9 cellular contexts compared by ENCODE assay signal in the genomic region with DNA sequence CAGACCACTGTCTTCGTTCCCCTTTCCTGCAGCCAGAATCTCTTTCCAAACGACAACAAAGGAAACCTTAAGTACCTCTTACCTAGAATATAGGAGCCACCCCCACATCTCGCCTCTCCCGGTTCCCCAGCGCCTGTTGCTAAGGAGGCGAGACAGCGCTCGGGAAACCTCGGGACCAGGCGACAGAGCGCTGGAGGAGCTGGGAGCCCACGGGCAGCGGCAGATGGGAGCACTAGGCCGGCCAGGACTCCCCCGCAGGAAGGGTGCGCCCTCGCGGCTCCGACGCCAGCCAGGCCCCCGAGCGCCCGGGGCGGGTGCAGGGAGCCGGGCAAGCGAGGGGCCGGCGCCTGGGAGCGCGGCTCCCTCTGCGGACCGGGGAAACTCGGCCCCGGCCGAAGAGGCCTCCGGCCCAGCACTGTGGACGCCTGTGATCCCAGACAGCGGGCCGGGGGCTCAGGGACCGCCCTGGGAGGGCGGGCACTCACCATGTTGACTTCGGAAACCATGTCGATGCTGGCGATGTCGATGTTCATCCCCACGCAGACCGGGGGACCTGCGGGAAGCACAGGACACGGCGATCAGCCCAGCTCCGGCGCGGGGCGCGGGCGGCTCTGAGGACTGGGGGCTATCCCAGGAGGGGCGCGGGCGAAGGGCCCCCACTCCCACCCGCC. TPM values are rescaled to one million over a fixed set of nuclear protein-coding genes. Genes with fewer than 3 reads are reported as not detected.
DNase-seq lines count a peak whose midpoint lies in the region; ATAC-seq, FAIRE-seq and TF ChIP-seq lines count a peak whose summit lies in the region.
"Had no signal": no experiment of that assay in that cellular context is flagged by ENCODE, and none has a peak within 500 bp of the region (broad histone marks: within the 10 kb centered on the region; RNA-seq: fewer than 3 reads in every experiment).

No MANE protein-coding gene starts in this region.

- H2AK5ac ChIP-seq in H1 (ENCODE audit: low read depth, low read length): no peak overlapping the region

- H3K27ac ChIP-seq in H1 (ENCODE audit: low read depth, low read length) (no peak overlapping the region), mesodermal cell (ENCODE audit: low read depth, low read length, severe bottlenecking) (no peak overlapping the region)
- H3K27ac ChIP-seq: RWPE1 had no signal

- H3K9me3 ChIP-seq in H1 (ENCODE audit: insufficient read depth in 2 of 2, low read depth in 1 of 2, low read length in 1 of 2) (no peaks in the 10 kb centered on the region), mesodermal cell (ENCODE audit: control insufficient read depth, low read length) (no peaks in the 10 kb centered on the region)

- no peak overlapping the region for H2BK15ac ChIP-seq in H1 (ENCODE audit: low read length)

- TF ChIP-seq POLR2A in H1 (IDR thresholded peaks at IDR 0.05; ENCODE audit: control extremely low read depth in 1 of 2, low read depth in 2 of 2, low read length in 2 of 2) (no peak), erythroblast (IDR thresholded peaks at IDR 0.05; ENCODE audit: low read length) (no peak)

- H3K27me3 Mint-ChIP-seq in activated CD8-positive, alpha-beta memory T cell treated with anti-CD3 and anti-CD28 coated beads, Interleukin-2, amount 10 ng/mL, durations not matched to agents 7 days and 5 days: peaks cover 22% of the 10 kb centered on the region

- no peak for TF ChIP-seq RAD21 in H1 (IDR thresholded peaks at IDR 0.05 in 1 of 2, conservative IDR thresholded peaks at IDR 0.05 in 1 of 2; ENCODE audit: low read depth in 2 of 2, low read length in 2 of 2)

- H3K4me1 Mint-ChIP-seq in activated CD8-positive, alpha-beta memory T cell treated with anti-CD3 and anti-CD28 coated beads, Interleukin-2, amount 10 ng/mL, durations not matched to agents 7 days and 5 days: no peaks in the 10 kb centered on the region

- H4K5ac ChIP-seq in H1 (ENCODE audit: insufficient read length, low read depth, low read length): no peak overlapping the region

- no peak for ATAC-seq in activated CD8-positive, alpha-beta memory T cell treated with anti-CD3 and anti-CD28 coated beads, Interleukin-2, amount 10 ng/mL, durations not matched to agents 7 days and 5 days
- ATAC-seq in HG03039 (IDR thresholded peaks at IDR 0.05; ENCODE audit: unreplicated experiment) (no peak), GM18868 (IDR thresholded peaks at IDR 0.05; ENCODE audit: unreplicated experiment) (no peak)

- no peak for TF ChIP-seq EP300 in H1 (IDR thresholded peaks at IDR 0.05; ENCODE audit: borderline replicate concordance in 1 of 2, low read depth in 2 of 2, low read length in 2 of 2)

- FAIRE-seq in H1 (lab: Jason Lieb, UNC): no peak
- FAIRE-seq in urothelium cell line (lab: Jason Lieb, UNC): no peak

- H2BK20ac ChIP-seq in H1 (ENCODE audit: low read length): no peak overlapping the region

- 1% methylated on average over 44 of the region's 60 CpGs; no CpG with 5 or more reads in 1 of the 2 experiments for WGBS in H1 (ENCODE audit: extremely low coverage in 1 of 2, insufficient coverage in 1 of 2, insufficient read length in 1 of 2, insufficient replicate concordance in 2 of 2, low coverage in 1 of 2, low lambda C conversion rate in 2 of 2, missing lambda C conversion rate in 1 of 2), 2 experiments
- 1% methylated on average over 49 to 57 of the region's 60 CpGs for WGBS in mesodermal cell (ENCODE audit: insufficient coverage in 2 of 2), 2 experiments

- no peak overlapping the region for H3K4me3 Mint-ChIP-seq in activated CD8-positive, alpha-beta memory T cell treated with anti-CD3 and anti-CD28 coated beads, Interleukin-2, amount 10 ng/mL, durations not matched to agents 7 days and 5 days

- H3K36me3 ChIP-seq in H1 (ENCODE audit: control insufficient read depth in 2 of 4, insufficient read depth in 4 of 4, low read length in 3 of 4) (peaks cover 0 to 8% (median 0%) of the 10 kb centered on the region in 4 experiments; a peak in 1 of 8 replicates), mesodermal cell (ENCODE audit: control insufficient read depth, insufficient read depth, low read length) (no peaks in the 10 kb centered on the region)

- peaks cover 0 to 41% of the 10 kb centered on the region in 2 experiments; a peak in 2 of 4 replicates for H3K79me2 ChIP-seq in H1 (ENCODE audit: control insufficient read depth in 1 of 2, insufficient read depth in 2 of 2, low read length in 2 of 2)

- H3K36me3 Mint-ChIP-seq in activated CD8-positive, alpha-beta memory T cell treated with anti-CD3 and anti-CD28 coated beads, Interleukin-2, amount 10 ng/mL, durations not matched to agents 7 days and 5 days: peaks cover 4% of the 10 kb centered on the region

- H3K23ac ChIP-seq in H1 (ENCODE audit: insufficient read length): no peak overlapping the region

- H3K4me1 ChIP-seq in H1 (replicated peaks in 1 of 4; ENCODE audit: control insufficient read depth in 3 of 4, insufficient read depth in 4 of 4, low read length in 3 of 4) (peaks cover 5 to 27% (median 17%) of the 10 kb centered on the region in 4 experiments), mesodermal cell (ENCODE audit: control insufficient read depth, insufficient read depth, low read length, poor library complexity, severe bottlenecking) (peaks cover 20% of the 10 kb centered on the region)

- H3K56ac ChIP-seq in H1 (replicated peaks; ENCODE audit: insufficient read length, low read depth, low read length): no peak overlapping the region

- H3K79me1 ChIP-seq in H1 (ENCODE audit: low read depth, low read length): no peaks in the 10 kb centered on the region

- H2AFZ ChIP-seq in H1 (ENCODE audit: low read length): no peak overlapping the region

- TF ChIP-seq CTCF in H1 (IDR thresholded peaks at IDR 0.05; ENCODE audit: control extremely low read depth in 1 of 3, insufficient read depth in 1 of 3, low read depth in 1 of 3, low read length in 3 of 3): no peak

- no peak for DNase-seq in activated CD8-positive, alpha-beta memory T cell treated with anti-CD3 and anti-CD28 coated beads, Interleukin-2, amount 10 ng/mL, durations not matched to agents 7 days and 5 days
- no peak for DNase-seq in activated CD8-positive, alpha-beta memory T cell treated with anti-CD3 and anti-CD28 coated beads, Interleukin-2, amount 50 U/mL, for 48 hours
- DNase-seq in H1 (ENCODE audit: low read depth in 1 of 2, low spot score in 2 of 2) (no peak), urothelium cell line (ENCODE audit: low spot score) (peak; percentile 49), erythroblast (lab: John Stamatoyannopoulos, UW) (no peak)

- H3K4ac ChIP-seq in H1 (replicated peaks; ENCODE audit: insufficient read length, low read depth, low read length): no peak overlapping the region

- no peak overlapping the region; the same call in none of the 2 replicates for H4K8ac ChIP-seq in H1 (ENCODE audit: extremely low read depth, insufficient read depth, low read length)

- no peak overlapping the region for H4K91ac ChIP-seq in H1 (replicated peaks; ENCODE audit: insufficient read length, low read length)

- no peak overlapping the region for H3K18ac ChIP-seq in H1 (ENCODE audit: extremely low read depth, low read length)

- H3K4me3 ChIP-seq in H1 (ENCODE audit: extremely low read depth in 1 of 4, insufficient read depth in 2 of 4, low read depth in 3 of 4, low read length in 4 of 4): peak overlapping the region; percentile 68 to 74 (median 72)
- H3K4me3 ChIP-seq in mesodermal cell (ENCODE audit: extremely low read depth, insufficient read depth, low read length, poor library complexity, severe bottlenecking): peak overlapping the region; percentile 62

- H3K27ac Mint-ChIP-seq in activated CD8-positive, alpha-beta memory T cell treated with anti-CD3 and anti-CD28 coated beads, Interleukin-2, amount 10 ng/mL, durations not matched to agents 7 days and 5 days: peak overlapping the region; percentile 28

- H3K23me2 ChIP-seq in H1 (ENCODE audit: low read depth, low read length): peaks cover 11% of the 10 kb centered on the region; the same call in 1 of the 2 replicates

- no peak overlapping the region for H3K14ac ChIP-seq in H1 (ENCODE audit: insufficient read length)

- no peak overlapping the region for H2BK12ac ChIP-seq in H1 (ENCODE audit: low read depth, low read length)

- H3K9ac ChIP-seq in H1 (replicated peaks in 1 of 4; ENCODE audit: extremely low read depth in 1 of 4, low read depth in 3 of 4, low read length in 3 of 4): peak overlapping the region in 2 of 4 experiments; percentile 50 to 64; a peak in 3 of 7 replicates

- peaks cover 0 to 5% of the 10 kb centered on the region in 2 experiments for H4K20me1 ChIP-seq in H1 (replicated peaks in 1 of 2; ENCODE audit: control insufficient read depth in 1 of 2, insufficient read depth in 2 of 2, low read length in 2 of 2)

- no peak overlapping the region for H2BK120ac ChIP-seq in H1 (replicated peaks; ENCODE audit: low read depth, low read length)

- CTCF ChIA-PET in activated CD8-positive, alpha-beta memory T cell treated with anti-CD3 and anti-CD28 coated beads, Interleukin-2, amount 10 ng/mL, durations not matched to agents 7 days and 5 days (lab: Charles Lee): no interaction called here
- CTCF ChIA-PET in H1 (lab: Charles Lee; ENCODE audit: partially characterized antibody): no interaction called here

- H3K27me3 ChIP-seq in H1 (replicated peaks in 1 of 4; ENCODE audit: control insufficient read depth in 3 of 4, extremely low read depth in 1 of 4, insufficient read depth in 3 of 4, low read length in 3 of 4): no peaks in the 10 kb centered on the region

- no peak overlapping the region; the same call in 1 of the 2 replicates for H2BK5ac ChIP-seq in H1 (ENCODE audit: low read depth, low read length)

- H3K4me2 ChIP-seq in H1 (ENCODE audit: insufficient read depth in 1 of 2, low read depth in 2 of 2, low read length in 2 of 2): peak overlapping the region; percentile 87 to 97

- POLR2A ChIA-PET in H1 (lab: Charles Lee; ENCODE audit: partially characterized antibody): no interaction called here

- no peaks in the 10 kb centered on the region for H3K9me3 Mint-ChIP-seq in activated CD8-positive, alpha-beta memory T cell treated with anti-CD3 and anti-CD28 coated beads, Interleukin-2, amount 10 ng/mL, durations not matched to agents 7 days and 5 days (ENCODE audit: low read depth)

TF ChIP-seq in H1, 55 proteins besides CTCF, POLR2A, EP300 and RAD21 (continues in another document):
- no peak for TF ChIP-seq TBP (IDR thresholded peaks at IDR 0.05; ENCODE audit: low read depth, low read length)

RNA-seq across cellular contexts. Expression of a gene that starts 0.8 kb away (rescaled TPM):
- total RNA-seq in activated CD8-positive, alpha-beta memory T cell treated with anti-CD3 and anti-CD28 coated beads, Interleukin-2, amount 10 ng/mL, durations not matched to agents 7 days and 5 days: not detected
- 163 TPM in 2 replicates for total RNA-seq in H1 (2021; fragmentation: NEBNext Ultra II Directional; extraction: Animal tissue kit (Norgen Biotek cat#: 25700))
- polyA plus RNA-seq in H1 (2011; rRNA removed): 88.5 and 98.8 TPM in 2 replicates
- polyA plus RNA-seq in H1 (2011; cell fraction: cytosol; rRNA removed): 80.6 TPM
- 117 TPM for polyA plus RNA-seq in H1 (2011; cell fraction: nucleus; rRNA removed)
- polyA plus RNA-seq in H1 (2012, experiment 1 of 2): 94.3 to 128 TPM (median 127 TPM) in 4 replicates
- polyA plus RNA-seq in H1 (2012, experiment 2 of 2): 8.9 TPM
- 128 TPM for polyA plus RNA-seq in H1 (2013, experiment 1 of 2)
- 141 TPM for polyA plus RNA-seq in H1 (2013, experiment 2 of 2)
- polyA minus RNA-seq in H1 (2011; rRNA and poly(A)+ RNA removed): 286 and 396 TPM in 2 replicates
- polyA minus RNA-seq in H1 (2011; cell fraction: cytosol; rRNA and poly(A)+ RNA removed): 84.6 TPM
- polyA minus RNA-seq in H1 (2011; cell fraction: nucleus; rRNA and poly(A)+ RNA removed): 179 TPM
- 8.7 TPM for polyA plus RNA-seq in mesodermal cell (2013, experiment 1 of 2)
- 6.1 TPM for polyA plus RNA-seq in mesodermal cell (2013, experiment 2 of 2)

Comparison
In these comparisons a context has a peak if more than half of its experiments do, and no peak if none do; other contexts are left out.
1. RNA of a gene that starts 0.8 kb away (total RNA-seq): 163 TPM in H1; not detected in activated CD8-positive, alpha-beta memory T cell treated with anti-CD3 and anti-CD28 coated beads, Interleukin-2, amount 10 ng/mL, durations not matched to agents 7 days and 5 days; every median in the first group is over 100 times any median in the second.